Comparison of ENCODE assay signal across 1 cellular context in the genomic region with DNA sequence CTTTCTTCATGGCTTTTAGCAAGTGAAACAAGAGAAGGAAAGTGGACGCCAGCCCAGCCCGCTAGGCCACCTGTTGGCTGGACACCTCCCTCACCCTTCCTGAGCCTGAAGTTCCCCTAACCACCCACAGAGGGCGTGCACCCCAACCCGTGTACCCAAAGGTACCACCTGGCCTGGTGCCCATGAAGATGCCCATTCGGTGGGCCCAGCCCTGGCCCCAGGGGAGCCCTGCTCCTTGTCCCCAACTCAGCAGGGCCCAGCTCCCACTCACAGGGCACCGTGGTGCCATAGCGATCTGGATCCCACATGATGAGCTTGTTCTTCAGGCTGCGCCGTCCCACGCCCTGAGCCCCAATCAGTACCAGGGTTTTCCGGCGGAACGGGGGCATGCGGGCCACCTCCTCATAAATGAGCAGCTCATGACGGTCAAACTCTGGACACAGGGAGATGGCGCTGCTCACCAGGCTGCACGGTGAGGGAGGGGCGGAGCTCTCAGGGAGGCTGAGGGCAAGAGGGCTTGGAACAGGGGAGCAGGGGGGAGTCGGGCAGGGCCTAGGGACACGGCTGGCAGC.
TF ChIP-seq lines count a peak whose summit lies in the region.

No MANE protein-coding gene starts in this region.

TF ChIP-seq in H1, 55 proteins besides CTCF, POLR2A, EP300 and RAD21:
- TF ChIP-seq JUND (IDR thresholded peaks at IDR 0.05; ENCODE audit: low read length) (no peak), YY1 (IDR thresholded peaks at IDR 0.05; ENCODE audit: low read depth, low read length) (peak; percentile 69; the same call in 1 of the 2 replicates)
- TF ChIP-seq, protein P1, sequence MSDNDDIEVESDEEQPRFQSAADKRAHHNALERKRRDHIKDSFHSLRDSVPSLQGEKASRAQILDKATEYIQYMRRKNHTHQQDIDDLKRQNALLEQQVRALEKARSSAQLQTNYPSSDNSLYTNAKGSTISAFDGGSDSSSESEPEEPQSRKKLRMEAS (IDR thresholded peaks at IDR 0.05), result peak; percentile 47
